In genomic region chr1:159924025-159924790, GRCh38 we compare ENCODE assay signal across 8 cellular contexts. TPM values are rescaled to one million over a fixed set of nuclear protein-coding genes. Genes with fewer than 3 reads are reported as not detected.
DNase-seq lines count a peak whose midpoint lies in the region; ATAC-seq and TF ChIP-seq lines count a peak whose summit lies in the region.

No MANE protein-coding gene starts in this region.

- H3K27ac Mint-ChIP-seq in activated B cell treated with CpG ODN at 0.5 μM for 24 hours, result peak overlapping the region; percentile 99

- CTCF ChIA-PET in activated B cell treated with CpG ODN at 0.5 μM for 24 hours (lab: Charles Lee), result interaction anchor here (1.9 to 6.4 kb wide), 3 partner anchors 12 to 83 kb away, joined by 5 to 52 read pairs (median 9); no protein-coding TSS in a partner anchor

- H3K4me1 Mint-ChIP-seq in activated B cell treated with CpG ODN at 0.5 μM for 24 hours, result peaks cover 65% of the 10 kb centered on the region

- no peaks in the 10 kb centered on the region for H3K27me3 Mint-ChIP-seq in activated B cell treated with CpG ODN at 0.5 μM for 24 hours

- ATAC-seq in activated B cell treated with CpG ODN at 0.5 μM for 24 hours (ENCODE audit: low read depth), result peak; percentile 11
- no peak for ATAC-seq in GM21515 (IDR thresholded peaks at IDR 0.05; ENCODE audit: unreplicated experiment)

- intact Hi-C loops in activated B cell treated with CpG ODN at 0.5 μM for 24 hours (cut with micrococcal nuclease), result loop anchor here (5.0 to 10.0 kb wide), 4 partner anchors 83 to 341 kb away; partner anchors contain the start of genes DCAF8 and IGSF8

- POLR2A ChIA-PET in activated B cell treated with CpG ODN at 0.5 μM for 24 hours (lab: Charles Lee), result interaction anchor here (0.6 to 2.9 kb wide), 14 partner anchors 9 to 972 kb away, joined by 3 to 20 read pairs (median 4); partner anchors contain the start of genes AIM2, DUSP23, IGSF9 and KCNJ10

- H3K9me3 Mint-ChIP-seq in activated B cell treated with CpG ODN at 0.5 μM for 24 hours, result no peaks in the 10 kb centered on the region

- peaks cover 39% of the 10 kb centered on the region for H3K36me3 Mint-ChIP-seq in activated B cell treated with CpG ODN at 0.5 μM for 24 hours (ENCODE audit: low read depth)

- DNase-seq in GM12864 (ENCODE audit: low read depth) (no peak), activated B cell treated with CpG ODN at 0.5 μM for 24 hours (peak; percentile 71), kidney tubule cell (ENCODE audit: low spot score) (peak; percentile 95), NCI-H345 (lab: John Stamatoyannopoulos, UW) (no peak)
- no peak for DNase-seq in Jurkat, Clone E6-1 (ENCODE audit: low read depth, low spot score)
- DNase-seq in central memory CD4-positive, alpha-beta T cell, result peak; percentile 81
- peak; percentile 66 for DNase-seq in stimulated activated CD4-positive, alpha-beta T cell treated with anti-CD3 and anti-CD28 coated beads, Interleukin-2, amount 100 ng/mL, for 24 hours

- peak overlapping the region; percentile 99 for H3K4me3 Mint-ChIP-seq in activated B cell treated with CpG ODN at 0.5 μM for 24 hours

- peak overlapping the region; percentile 96 for H3K4me3 ChIP-seq in GM12864 (ENCODE audit: low read depth, low read length)
- H3K4me3 ChIP-seq in Jurkat, Clone E6-1 (ENCODE audit: low read length), result peak overlapping the region; percentile 98

- TF ChIP-seq CTCF in GM12864 (IDR thresholded peaks at IDR 0.05; ENCODE audit: low read depth, low read length, missing control alignments) (no peak), activated B cell treated with CpG ODN at 0.5 μM for 24 hours (IDR thresholded peaks at IDR 0.05) (no peak)

RNA-seq across cellular contexts. Expression of gene TAGLN2, which starts 1.1 kb away (rescaled TPM):
- polyA plus RNA-seq in Jurkat, Clone E6-1 (2012; ENCODE audit: insufficient read depth, insufficient read length), result 379 TPM
- total RNA-seq in activated B cell treated with CpG ODN at 0.5 μM for 24 hours, result 327 and 364 TPM in 2 replicates

RNA-seq across cellular contexts. Expression of gene IGSF9, which starts 21.2 kb away (rescaled TPM):
- 1.4 TPM for polyA plus RNA-seq in Jurkat, Clone E6-1 (2012; ENCODE audit: insufficient read depth, insufficient read length)
- not detected in 2 replicates for total RNA-seq in activated B cell treated with CpG ODN at 0.5 μM for 24 hours

RNA-seq across cellular contexts. Expression of gene CFAP45, which starts 24.2 kb away (rescaled TPM):
- 1.2 TPM for polyA plus RNA-seq in Jurkat, Clone E6-1 (2012; ENCODE audit: insufficient read depth, insufficient read length)
- total RNA-seq in activated B cell treated with CpG ODN at 0.5 μM for 24 hours, result 1.2 and 1.8 TPM in 2 replicates

RNA-seq across cellular contexts. Expression of gene SLAMF9, which starts 29.8 kb away (rescaled TPM):
- polyA plus RNA-seq in Jurkat, Clone E6-1 (2012; ENCODE audit: insufficient read depth, insufficient read length), result not detected
- not detected in 2 replicates for total RNA-seq in activated B cell treated with CpG ODN at 0.5 μM for 24 hours

Comparison
In these comparisons a context has a peak if more than half of its experiments do, and no peak if none do; other contexts are left out.
1. DNase-seq: peak in activated B cell treated with CpG ODN at 0.5 μM for 24 hours (single experiment), central memory CD4-positive, alpha-beta T cell (single experiment), kidney tubule cell (single experiment) and stimulated activated CD4-positive, alpha-beta T cell treated with anti-CD3 and anti-CD28 coated beads, Interleukin-2, amount 100 ng/mL, for 24 hours (2 of 2); none in GM12864 (single experiment), Jurkat, Clone E6-1 (single experiment) and NCI-H345 (single experiment).